ENCODE assay signal across 1 cellular context in genomic region chr18:52348209-52348608, GRCh38.
TF ChIP-seq lines count a peak whose summit lies in the region.

No MANE protein-coding gene starts in this region.

TF ChIP-seq in SK-N-SH, 30 proteins besides CTCF, POLR2A, EP300 and RAD21 (continued from another document):
- no peak for TF ChIP-seq IRF3 (IDR thresholded peaks at IDR 0.05; ENCODE audit: low read depth, low read length)
